Comparison of ENCODE assay signal across 20 cellular contexts in the genomic region with DNA sequence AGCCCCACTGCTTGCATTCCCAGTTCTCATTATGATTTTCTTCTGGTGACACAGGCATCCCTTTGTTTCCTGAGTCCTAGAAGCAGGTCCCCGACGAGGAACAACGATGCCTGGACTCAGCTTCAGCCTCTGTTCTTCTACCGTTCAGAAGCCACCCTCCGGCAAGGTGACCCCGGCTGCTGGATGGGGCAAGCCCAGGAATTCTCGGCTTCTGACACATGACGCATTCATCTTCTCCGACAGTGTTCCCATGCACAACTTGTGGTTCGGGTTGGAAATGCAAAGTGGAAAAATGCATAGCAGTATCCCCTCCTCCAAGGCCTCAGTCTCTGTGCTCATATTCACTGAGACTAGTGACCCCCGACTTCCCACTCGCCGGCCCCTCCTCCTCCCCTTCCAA.
"Had no signal": no experiment of that assay in that cellular context is flagged by ENCODE, and none has a peak within 500 bp of the region (broad histone marks: within the 10 kb centered on the region; RNA-seq: fewer than 3 reads in every experiment).

No MANE protein-coding gene starts in this region.

- H3K9me3 Mint-ChIP-seq: activated naive CD4-positive, alpha-beta T cell treated with anti-CD3 and anti-CD28 coated beads, Interleukin-2, amount 50 U/mL, for 24 hours had no signal

- H3K4me3 Mint-ChIP-seq: activated naive CD4-positive, alpha-beta T cell treated with anti-CD3 and anti-CD28 coated beads, Interleukin-2, amount 50 U/mL, for 24 hours; immature natural killer cell; natural killer cell; stimulated activated naive CD8-positive, alpha-beta T cell treated with anti-CD3 and anti-CD28 coated beads, Interleukin-15, Interleukin-2, amounts not matched to agents 100 ng/mL and 50 ng/mL, for 24 hours; T-helper 1 cell treated with Interleukin-12 subunit alpha and Interleukin-12 subunit beta and Interleukin-4 antibody, amounts not matched to agents 30 μg/mL and 1 μg/mL, for 36 hours had no signal

- H3K4me1 ChIP-seq: adrenal gland, body of pancreas, esophagus muscularis mucosa, gastroesophageal sphincter, tibial nerve, vagina had no signal

- H3K9me3 ChIP-seq: adrenal gland, body of pancreas, esophagus muscularis mucosa, gastroesophageal sphincter, tibial nerve, vagina had no signal

- H3K27me3 ChIP-seq: adrenal gland, body of pancreas, vagina had no signal

- H3K4me3 ChIP-seq: adrenal gland, body of pancreas, esophagus muscularis mucosa, gastroesophageal sphincter, tibial nerve, vagina had no signal

- DNase-seq: activated CD4-positive, alpha-beta T cell treated with anti-CD3 and anti-CD28 coated beads for 1 hour; activated CD4-positive, alpha-beta T cell treated with anti-CD3 and anti-CD28 coated beads, Interleukin-2, amount 50 U/mL, for 4 hours; activated gamma-delta T cell; adrenal gland; body of pancreas; cortex of kidney; effector CD4-positive, alpha-beta T cell; immature natural killer cell; mesenchymal stem cell; natural killer cell; occipital lobe had no signal

- H3K4me1 Mint-ChIP-seq: activated naive CD4-positive, alpha-beta T cell treated with anti-CD3 and anti-CD28 coated beads, Interleukin-2, amount 50 U/mL, for 24 hours; immature natural killer cell; natural killer cell had no signal

- H3K27ac ChIP-seq: adrenal gland, body of pancreas, esophagus muscularis mucosa, gastroesophageal sphincter, tibial nerve, vagina, VCaP had no signal

- ATAC-seq: body of pancreas, gastroesophageal sphincter, natural killer cell had no signal

- FAIRE-seq: endothelial cell of umbilical vein had no signal

- H3K27ac Mint-ChIP-seq: activated naive CD4-positive, alpha-beta T cell treated with anti-CD3 and anti-CD28 coated beads, Interleukin-2, amount 50 U/mL, for 24 hours; immature natural killer cell; natural killer cell; stimulated activated naive CD8-positive, alpha-beta T cell treated with anti-CD3 and anti-CD28 coated beads, Interleukin-15, Interleukin-2, amounts not matched to agents 100 ng/mL and 50 ng/mL, for 24 hours; T-helper 1 cell treated with Interleukin-12 subunit alpha and Interleukin-12 subunit beta and Interleukin-4 antibody, amounts not matched to agents 30 μg/mL and 1 μg/mL, for 36 hours had no signal

- H3K36me3 Mint-ChIP-seq: activated naive CD4-positive, alpha-beta T cell treated with anti-CD3 and anti-CD28 coated beads, Interleukin-2, amount 50 U/mL, for 24 hours; immature natural killer cell; natural killer cell had no signal

- H3K36me3 ChIP-seq: adrenal gland, esophagus muscularis mucosa, gastroesophageal sphincter, tibial nerve, vagina had no signal
